1 cellular context compared by ENCODE assay signal in the genomic region with DNA sequence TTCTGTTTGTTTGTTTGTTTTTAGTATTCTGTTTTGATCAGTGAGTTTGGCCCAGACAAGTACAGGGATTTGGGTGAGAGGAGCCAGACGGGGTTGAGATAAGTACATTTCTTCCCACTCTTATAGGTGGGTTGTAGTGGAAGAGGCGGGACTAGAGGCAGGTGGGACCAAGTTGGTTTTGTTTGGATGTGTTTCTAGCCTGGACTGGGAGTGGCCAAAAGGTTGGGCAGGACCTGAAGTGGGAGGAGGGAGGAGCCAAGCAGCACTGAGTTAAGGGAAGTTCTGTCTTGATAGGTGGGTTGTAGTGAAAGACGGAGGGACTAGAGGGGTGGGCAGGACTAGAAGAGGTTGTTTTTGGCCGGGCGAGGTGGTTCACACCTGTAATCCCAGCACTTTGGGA.
A peak's percentile ranks its signal among the peaks of the same experiment; 100 is the strongest.
TF ChIP-seq lines count a peak whose summit lies in the region.

No MANE protein-coding gene starts in this region.

TF ChIP-seq in HEK293, 187 proteins besides CTCF, POLR2A, EP300 and RAD21 (continued from another document):
- peak; percentile 12; the same call in 1 of the 2 replicates for TF ChIP-seq ZNF169 (tag by site-specific recombination; IDR thresholded peaks at IDR 0.05)
- peak; percentile 60 for TF ChIP-seq SP2 (tag by site-specific recombination; IDR thresholded peaks at IDR 0.05)
- TF ChIP-seq ZNF777 (tag by site-specific recombination; IDR thresholded peaks at IDR 0.05; ENCODE audit: borderline replicate concordance), result no peak
- TF ChIP-seq ZBTB48 (tag by site-specific recombination; IDR thresholded peaks at IDR 0.05), result no peak
- TF ChIP-seq ZFHX2 (tag by site-specific recombination; conservative IDR thresholded peaks at IDR 0.05), result peak; percentile 53
